Comparison of ENCODE assay signal across 8 cellular contexts in genomic region chr20:31666258-31667042, GRCh38. TPM values are rescaled to one million over a fixed set of nuclear protein-coding genes. Genes with fewer than 3 reads are reported as not detected.
DNase-seq lines count a peak whose midpoint lies in the region; ATAC-seq and TF ChIP-seq lines count a peak whose summit lies in the region.

No MANE protein-coding gene starts in this region.

- TF ChIP-seq CTCF in C4-2B (conservative IDR thresholded peaks at IDR 0.05): no peak
- TF ChIP-seq CTCF in Panc1 (IDR thresholded peaks at IDR 0.05): no peak
- TF ChIP-seq CTCF in esophagus squamous epithelium (IDR thresholded peaks at IDR 0.05): no peak
- TF ChIP-seq CTCF in osteoblast (IDR thresholded peaks at IDR 0.05; ENCODE audit: extremely low read depth, low read depth, low read length): no peak

- H2AFZ ChIP-seq in osteoblast (ENCODE audit: low read length): no peak overlapping the region

- in situ Hi-C loops in Panc1 (cut with HindIII; ENCODE audit: low pct_unique_long_range_greater_than_20kb, low sequenced_read_pairs): no loop called here

- H3K27me3 ChIP-seq in Panc1 (ENCODE audit: control insufficient read depth, insufficient read depth, low read length): no peaks in the 10 kb centered on the region
- H3K27me3 ChIP-seq in esophagus squamous epithelium: no peaks in the 10 kb centered on the region
- no peaks in the 10 kb centered on the region for H3K27me3 ChIP-seq in osteoblast (ENCODE audit: insufficient read depth, low read length)

- CTCF ChIA-PET in Panc1 (lab: Charles Lee): interaction anchor here (1.2 to 7.8 kb wide), 2 partner anchors 56 kb away, joined by 3 to 195 read pairs; partner anchors contain the start of gene BCL2L1

- POLR2A ChIA-PET in Panc1 (lab: Charles Lee): no interaction called here

- ATAC-seq in Panc1: 0 out of 2 replicates have a peak, but pooled peaks have one; percentile 5

- WGBS in esophagus squamous epithelium, 2 donors: 61 to 78% methylated on average over 6 to 7 of the region's 7 CpGs

- peaks cover 77% of the 10 kb centered on the region for H3K79me2 ChIP-seq in osteoblast (ENCODE audit: insufficient read depth, low read length)

- no peak overlapping the region for H3K4me2 ChIP-seq in osteoblast (ENCODE audit: insufficient read depth, low read length)

- H3K27ac ChIP-seq in C4-2B (peak overlapping the region; percentile 81), Panc1 (ENCODE audit: low read length) (peak overlapping the region; percentile 15; the same call in 1 of the 2 replicates), esophagus squamous epithelium (peak overlapping the region; percentile 6 to 83 (median 74)), osteoblast (ENCODE audit: low read depth, low read length) (peak overlapping the region; percentile 12)

- H3K9me3 ChIP-seq in Panc1 (ENCODE audit: control insufficient read depth, insufficient read depth, low read depth, low read length): no peaks in the 10 kb centered on the region
- no peaks in the 10 kb centered on the region for H3K9me3 ChIP-seq in esophagus squamous epithelium
- no peaks in the 10 kb centered on the region for H3K9me3 ChIP-seq in osteoblast (ENCODE audit: low read depth, low read length)

- H3K36me3 ChIP-seq in Panc1 (ENCODE audit: control insufficient read depth, insufficient read depth, low read length): no peaks in the 10 kb centered on the region
- H3K36me3 ChIP-seq in esophagus squamous epithelium: peaks cover 0 to 65% (median 13%) of the 10 kb centered on the region in 3 donors
- H3K36me3 ChIP-seq in osteoblast (ENCODE audit: insufficient read depth, low read length): peaks cover 36% of the 10 kb centered on the region

- no TSS peak for BruUV-seq in Panc1 (replicated peaks; lab: Mats Ljungman, UMichigan)

- TF ChIP-seq POLR2A in esophagus squamous epithelium (IDR thresholded peaks at IDR 0.05): no peak

- H4K20me1 ChIP-seq in osteoblast (ENCODE audit: insufficient read depth, low read length): peaks cover 38% of the 10 kb centered on the region

- H3K4me1 ChIP-seq in Panc1 (ENCODE audit: control insufficient read depth, insufficient read depth, low read length): peaks cover 56% of the 10 kb centered on the region
- peaks cover 42 to 96% (median 71%) of the 10 kb centered on the region in 3 donors for H3K4me1 ChIP-seq in esophagus squamous epithelium
- H3K4me1 ChIP-seq in osteoblast (ENCODE audit: insufficient read depth, low read length): peaks cover 11% of the 10 kb centered on the region

- intact Hi-C loops in Panc1 (cut with micrococcal nuclease; ENCODE audit: unreplicated experiment) (no loop called here), esophagus squamous epithelium (cut with DNase I) (no loop called here)

- no peak overlapping the region for H3K4me3 ChIP-seq in Panc1 (ENCODE audit: low read depth in 2 of 2, low read length in 2 of 2)
- H3K4me3 ChIP-seq in esophagus squamous epithelium: no peak overlapping the region
- H3K4me3 ChIP-seq in osteoblast (ENCODE audit: insufficient read depth, low read length): no peak overlapping the region

- DNase-seq in Panc1 (ENCODE audit: low read depth, low spot score): no peak
- DNase-seq in esophagus squamous epithelium (lab: John Stamatoyannopoulos, UW): no peak
- DNase-seq in osteoblast (ENCODE audit: insufficient read length, low spot score, missing footprints): no peak
- DNase-seq in amniotic stem cell (lab: John Stamatoyannopoulos, UW): no peak
- DNase-seq in AG08396 (ENCODE audit: low spot score): no peak
- no peak for DNase-seq in retina
- DNase-seq in NCI-H748 (lab: John Stamatoyannopoulos, UW; ENCODE audit: unreplicated experiment): no peak

RNA-seq across cellular contexts. Expression of gene COX4I2, which starts 28.7 kb away (rescaled TPM):
- not detected for total RNA-seq in Panc1 (2021; ENCODE audit: unreplicated experiment)
- not detected for polyA plus RNA-seq in Panc1 (2012; ENCODE audit: insufficient read length)
- total RNA-seq in esophagus squamous epithelium: 1 to 10 TPM in 2 of 4 donors, under 1 TPM in 1, not detected in 1; 0.83 to 3.1 (median 2.6) TPM
- not detected in 2 replicates for total RNA-seq in osteoblast

RNA-seq across cellular contexts. Expression of gene BCL2L1, which starts 56.2 kb away (rescaled TPM):
- total RNA-seq in Panc1 (2021; ENCODE audit: unreplicated experiment): 150 TPM
- 127 TPM for polyA plus RNA-seq in Panc1 (2012; ENCODE audit: insufficient read length)
- total RNA-seq in esophagus squamous epithelium: 100 to 1,000 TPM in 1 of 4 donors, 10 to 100 TPM in 3; 65.4 to 105 (median 90.1) TPM
- total RNA-seq in osteoblast: 127 and 136 TPM in 2 replicates

Comparison
In these comparisons a context has a peak if more than half of its experiments do, and no peak if none do; other contexts are left out.
1. H3K27ac ChIP-seq: peak in every context shown above with its lines; median percentile 81 in C4-2B; 74 in esophagus squamous epithelium; 15 in Panc1; 12 in osteoblast.